ENCODE assay signal across 15 cellular contexts in genomic region chr11:2944530-2944929, GRCh38. TPM values are rescaled to one million over a fixed set of nuclear protein-coding genes. Genes with fewer than 3 reads are reported as not detected.
A peak's percentile ranks its signal among the peaks of the same experiment; 100 is the strongest.
DNase-seq lines count a peak whose midpoint lies in the region; ATAC-seq and TF ChIP-seq lines count a peak whose summit lies in the region.
"Had no signal": no experiment of that assay in that cellular context is flagged by ENCODE, and none has a peak within 500 bp of the region (broad histone marks: within the 10 kb centered on the region; RNA-seq: fewer than 3 reads in every experiment).

No MANE protein-coding gene starts in this region.

- H3K4me1 Mint-ChIP-seq in T-helper 17 cell: peaks cover 28% of the 10 kb centered on the region

- H3K9me3 ChIP-seq in right atrium auricular region (no peaks in the 10 kb centered on the region), heart left ventricle (no peaks in the 10 kb centered on the region), T-helper 17 cell (ENCODE audit: control insufficient read depth, low read length, poor library complexity, severe bottlenecking) (no peaks in the 10 kb centered on the region), transverse colon (no peaks in the 10 kb centered on the region)

- no peak for ATAC-seq in heart left ventricle
- no peak for ATAC-seq in T-helper 17 cell
- no peak for ATAC-seq in left lobe of liver
- no peak for ATAC-seq in HG03175 (IDR thresholded peaks at IDR 0.05; ENCODE audit: unreplicated experiment)

- DNase-seq in right atrium auricular region (ENCODE audit: low spot score) (no peak), heart left ventricle (no peak), T-helper 17 cell (no peak), left lobe of liver (ENCODE audit: low spot score) (peak; percentile 45), transverse colon (no peak), SW480 (ENCODE audit: low spot score) (no peak), hypothalamus (lab: John Stamatoyannopoulos, UW) (no peak)
- DNase-seq: aorta, KG1, mesendoderm, NCI-H1417 treated with DMSO at 0.1 percent for 48 hours, NCI-H446 had no signal

- TF ChIP-seq CTCF in right atrium auricular region (IDR thresholded peaks at IDR 0.05) (no peak), heart left ventricle (IDR thresholded peaks at IDR 0.05) (no peak), transverse colon (IDR thresholded peaks at IDR 0.05) (no peak)

- H3K36me3 ChIP-seq in right atrium auricular region (peaks cover 9% of the 10 kb centered on the region), heart left ventricle (peaks cover 0 to 41% (median 28%) of the 10 kb centered on the region in 9 donors), transverse colon (peaks cover 0 to 6% (median 0%) of the 10 kb centered on the region in 4 donors)

- H3K4me3 ChIP-seq in right atrium auricular region: no peak overlapping the region
- H3K4me3 ChIP-seq in heart left ventricle: no peak overlapping the region
- H3K4me3 ChIP-seq in transverse colon: no peak overlapping the region
- H3K4me3 ChIP-seq: smooth muscle cell had no signal

- H3K27me3 ChIP-seq in right atrium auricular region: no peaks in the 10 kb centered on the region
- H3K27me3 ChIP-seq in heart left ventricle: no peaks in the 10 kb centered on the region
- no peaks in the 10 kb centered on the region for H3K27me3 ChIP-seq in transverse colon

- intact Hi-C loops in heart left ventricle (cut with DNase I) (no loop called here), transverse colon (cut with DNase I; ENCODE audit: low total_unique reads) (no loop called here)

- peaks cover 4% of the 10 kb centered on the region for H3K36me3 Mint-ChIP-seq in T-helper 17 cell (ENCODE audit: low read depth)

- TF ChIP-seq EP300 in transverse colon (IDR thresholded peaks at IDR 0.05; ENCODE audit: low read depth): no peak

- peak overlapping the region; percentile 27 to 62 for H3K27ac ChIP-seq in right atrium auricular region
- peak overlapping the region in 2 of 12 donors; percentile 18 to 66 for H3K27ac ChIP-seq in heart left ventricle
- H3K27ac ChIP-seq in transverse colon: peak overlapping the region; percentile 69 to 81 (median 74)

- H3K4me1 ChIP-seq in right atrium auricular region (peaks cover 0 to 51% of the 10 kb centered on the region in 2 donors), heart left ventricle (peaks cover 4 to 55% (median 28%) of the 10 kb centered on the region in 12 donors), transverse colon (peaks cover 15 to 48% (median 36%) of the 10 kb centered on the region in 4 donors)

- TF ChIP-seq POLR2A in heart left ventricle (IDR thresholded peaks at IDR 0.05) (no peak), transverse colon (IDR thresholded peaks at IDR 0.05) (no peak)

- no peak overlapping the region for H3K4me3 Mint-ChIP-seq in T-helper 17 cell
- H3K4me3 Mint-ChIP-seq: B cell had no signal

- WGBS in heart left ventricle, 4 donors: 90 to 96% (median 93%) methylated on average over 24 of the region's 24 CpGs
- WGBS in transverse colon (ENCODE audit: low coverage in 1 of 2), 2 donors: 75% methylated on average over 24 of the region's 24 CpGs; no CpG with 5 or more reads in 1 of the 2 donors

- peak overlapping the region; percentile 66 for H3K27ac Mint-ChIP-seq in T-helper 17 cell

- in situ Hi-C loops in transverse colon (cut with MboI; ENCODE audit: low pct_ligation_motif_present in 1 of 4, low pct_unique_long_range_greater_than_20kb in 1 of 4, low sequenced_read_pairs in 3 of 4): no loop called here

- no peaks in the 10 kb centered on the region for H3K27me3 Mint-ChIP-seq in T-helper 17 cell
- H3K27me3 Mint-ChIP-seq: B cell had no signal

RNA-seq across cellular contexts. Expression of gene PHLDA2, which starts 15.3 kb away (rescaled TPM):
- 1 to 10 TPM; 1.8 to 2.6 TPM for total RNA-seq in right atrium auricular region
- 1 to 10 TPM in 3 of 9 donors, under 1 TPM in 4, not detected in 2; 0.40 to 3.2 (median 0.93) TPM for total RNA-seq in heart left ventricle
- 1 to 10 TPM; 1.5 to 9.2 TPM for polyA plus RNA-seq in heart left ventricle
- 1 to 10 TPM in 1 of 2 donors, under 1 TPM in 1; 0.96 to 2.8 TPM for total RNA-seq in T-helper 17 cell
- 1.3 TPM for total RNA-seq in left lobe of liver
- total RNA-seq in transverse colon: 10 to 100 TPM in 1 of 4 donors, 1 to 10 TPM in 1, not detected in 2; 8.2 to 16.2 TPM
- total RNA-seq: B cell had no signal

RNA-seq across cellular contexts. Expression of gene NAP1L4, which starts 47.6 kb away (rescaled TPM):
- 100 to 1,000 TPM in 1 of 2 donors, 10 to 100 TPM in 1; 79.2 to 128 TPM for total RNA-seq in right atrium auricular region
- 100 to 1,000 TPM; 125 to 216 (median 178) TPM for total RNA-seq in heart left ventricle
- polyA plus RNA-seq in heart left ventricle: 100 to 1,000 TPM; 119 to 143 TPM
- total RNA-seq in T-helper 17 cell: 100 to 1,000 TPM; 229 to 275 TPM
- 42.2 TPM for total RNA-seq in left lobe of liver
- 100 to 1,000 TPM in 3 of 4 donors, 10 to 100 TPM in 1; 63.6 to 140 (median 111) TPM for total RNA-seq in transverse colon

RNA-seq across cellular contexts. Expression of gene CDKN1C, which starts 59.0 kb away (rescaled TPM):
- total RNA-seq in right atrium auricular region: 10 to 100 TPM; 17.2 to 28.7 TPM
- 10 to 100 TPM; 18.8 to 39.1 (median 33.4) TPM for total RNA-seq in heart left ventricle
- polyA plus RNA-seq in heart left ventricle: 10 to 100 TPM; 31.4 to 42.5 TPM
- 1 to 10 TPM in 1 of 2 donors, under 1 TPM in 1; 0.91 to 2.6 TPM for total RNA-seq in T-helper 17 cell
- 8.4 TPM for total RNA-seq in left lobe of liver
- total RNA-seq in transverse colon: 10 to 100 TPM; 12.4 to 40.0 (median 27.7) TPM
